ENCODE assay signal across 8 cellular contexts in the genomic region with DNA sequence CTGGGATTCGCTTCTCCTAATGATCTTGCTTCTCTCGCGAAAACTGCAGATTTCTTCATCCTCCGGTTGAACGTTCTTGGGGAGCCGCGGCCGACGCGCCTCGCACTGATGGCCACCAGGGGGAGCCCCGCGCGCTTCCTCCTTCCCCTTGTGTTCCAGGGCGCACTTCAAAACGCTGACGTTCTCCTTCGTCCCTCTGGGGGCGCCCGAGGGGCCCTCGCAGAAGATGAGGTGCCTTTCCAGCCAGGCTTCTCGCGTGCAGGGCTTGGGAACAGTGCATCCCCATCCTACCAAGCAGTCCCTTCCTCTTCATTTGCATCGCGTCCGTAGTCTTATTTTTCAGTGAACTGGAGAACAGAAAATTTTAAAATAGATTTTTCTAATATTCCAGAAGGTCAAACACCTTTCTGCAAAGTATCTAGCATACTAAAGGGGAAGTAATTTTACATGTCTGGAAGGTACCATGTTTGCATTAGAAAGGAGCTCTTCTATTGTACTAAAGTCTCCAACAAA. TPM values are rescaled to one million over a fixed set of nuclear protein-coding genes. Genes with fewer than 3 reads are reported as not detected.
A peak's percentile ranks its signal among the peaks of the same experiment; 100 is the strongest.
DNase-seq lines count a peak whose midpoint lies in the region; ATAC-seq, FAIRE-seq and TF ChIP-seq lines count a peak whose summit lies in the region.

No MANE protein-coding gene starts in this region.

- peak; percentile 86 to 88 for DNase-seq in A549 (ENCODE audit: low read depth in 1 of 2, low spot score in 1 of 2)
- peak; percentile 81 for DNase-seq in GM18507 (ENCODE audit: extremely low spot score, insufficient read length, low read depth)
- DNase-seq in NCI-H2029 (lab: John Stamatoyannopoulos, UW), result peak; percentile 63
- DNase-seq in K562 (ENCODE audit: extremely low read depth in 1 of 4, low spot score in 3 of 4), result peak; percentile 84 to 86 (median 85)
- DNase-seq in stimulated activated CD4-positive, alpha-beta T cell treated with anti-CD3 and anti-CD28 coated beads, Interleukin-12 subunit alpha, Interleukin-12 subunit beta, amount 100 ng/mL, for 48 hours (ENCODE audit: low read depth in 2 of 3, low spot score in 1 of 3), result peak; percentile 80 to 84 (median 84)

- H3K4me3 ChIP-seq in A549 (no peak overlapping the region), K562 (no peak overlapping the region), iPS-20b (ENCODE audit: low read length) (peak overlapping the region; percentile 19; the same call in 1 of the 2 replicates)

- CTCF ChIA-PET in A549 (lab: Yijun Ruan, JAX), result interaction anchor here (0.6 to 14.5 kb wide), 33 partner anchors 9 to 443 kb away, joined by 3 to 339 read pairs (median 4); partner anchors contain the start of genes CFAP58 and ITPRIP
- CTCF ChIA-PET in K562 (lab: Yijun Ruan, JAX; ENCODE audit: low intra/inter-chr PET ratio), result interaction anchor here (0.5 to 3.1 kb wide), 4 partner anchors 15 to 331 kb away, joined by 3 to 63 read pairs (median 4); partner anchors contain the start of gene CFAP58

- H3K9me3 ChIP-seq in A549, result no peaks in the 10 kb centered on the region
- H3K9me3 ChIP-seq in K562 (replicated peaks; ENCODE audit: control insufficient read depth, insufficient read depth, low read depth, low read length), result no peaks in the 10 kb centered on the region
- H3K9me3 ChIP-seq in iPS-20b (ENCODE audit: insufficient read depth, low read depth, low read length), result no peaks in the 10 kb centered on the region

- POLR2A ChIA-PET in A549 (lab: Yijun Ruan, JAX) (no interaction called here), K562 (lab: Yijun Ruan, JAX) (interaction anchor here (0.8 kb wide), 1 partner anchor 627 kb away, joined by 3 read pairs; no protein-coding TSS in a partner anchor)

- intact Hi-C loops in K562 (cut with micrococcal nuclease), result loop anchor here (1.0 kb wide), 1 partner anchor 59 kb away; no protein-coding TSS in a partner anchor

- BruUV-seq in K562 (replicated peaks; lab: Mats Ljungman, UMichigan), result no TSS peak

- peak; percentile 97 to 98 for ATAC-seq in A549
- peak; percentile 88 for ATAC-seq in HG02970 (IDR thresholded peaks at IDR 0.05; ENCODE audit: low FRiP score, unreplicated experiment)
- ATAC-seq in K562, result peak; percentile 98

- TF ChIP-seq CTCF in A549 (IDR thresholded peaks at IDR 0.05) (peak; percentile 99), K562 (IDR thresholded peaks at IDR 0.05 in 2 of 3, conservative IDR thresholded peaks at IDR 0.05 in 1 of 3; ENCODE audit: insufficient read depth in 2 of 3, low read depth in 1 of 3, low read length in 3 of 3) (peak; percentile 98 to 99 (median 99))

- no peaks in the 10 kb centered on the region for H4K20me1 ChIP-seq in K562 (replicated peaks; ENCODE audit: control insufficient read depth, insufficient read depth, low read length)

- no peaks in the 10 kb centered on the region for H3K36me3 ChIP-seq in K562 (ENCODE audit: control insufficient read depth, insufficient read depth, low read length)
- H3K36me3 ChIP-seq in iPS-20b (ENCODE audit: insufficient read depth, low read depth, low read length), result no peaks in the 10 kb centered on the region

- FAIRE-seq in A549 (lab: Jason Lieb, UNC) (no peak), GM18507 (lab: Jason Lieb, UNC) (peak; percentile 88), TTC549 (lab: Jason Lieb, UNC) (peak; percentile 3), K562 (lab: Jason Lieb, UNC) (peak; percentile 90)

- in situ Hi-C loops in K562 (cut with MboI), result loop anchor here (10.0 kb wide), 1 partner anchor 53 kb away; no protein-coding TSS in a partner anchor

- TF ChIP-seq POLR2A in A549 (IDR thresholded peaks at IDR 0.05; ENCODE audit: low read length) (no peak), K562 (conservative IDR thresholded peaks at IDR 0.05) (no peak)

- H3K27ac ChIP-seq in A549 (peak overlapping the region; percentile 12 to 62; a peak in 3 of 6 replicates), K562 (ENCODE audit: extremely low read depth, low read depth, low read length) (no peak overlapping the region), iPS-20b (ENCODE audit: low read length) (no peak overlapping the region)

- H3K27me3 ChIP-seq in K562 (ENCODE audit: control insufficient read depth in 2 of 2, insufficient read depth in 2 of 2, low read length in 2 of 2), result no peaks in the 10 kb centered on the region
- H3K27me3 ChIP-seq in iPS-20b (ENCODE audit: insufficient read depth, low read length), result peaks cover 8% of the 10 kb centered on the region; the same call in 1 of the 2 replicates

- H3K4me2 ChIP-seq in A549 (peak overlapping the region; percentile 66), K562 (ENCODE audit: insufficient read depth, low read length) (peak overlapping the region; percentile 34; the same call in 1 of the 2 replicates)

- TF ChIP-seq EP300 in A549 (IDR thresholded peaks at IDR 0.05) (no peak), K562 (IDR thresholded peaks at IDR 0.05; ENCODE audit: low read length) (no peak)

- TF ChIP-seq RAD21 in A549 (conservative IDR thresholded peaks at IDR 0.05 in 1 of 2, IDR thresholded peaks at IDR 0.05 in 1 of 2) (peak; percentile 85 to 91), K562 (CRISPR knock-in tag; conservative IDR thresholded peaks at IDR 0.05 in 1 of 2, IDR thresholded peaks at IDR 0.05 in 1 of 2) (peak; percentile 80 to 88)

- H3K9ac ChIP-seq in K562 (ENCODE audit: insufficient read depth in 1 of 2, low read depth in 2 of 2, low read length in 2 of 2), result no peak overlapping the region
- H3K9ac ChIP-seq in iPS-20b (ENCODE audit: low read depth, low read length), result no peak overlapping the region

- 1% methylated on average over 17 of the region's 26 CpGs for WGBS in A549 (ENCODE audit: missing lambda C conversion rate)
- WGBS in K562 (ENCODE audit: insufficient coverage, low coverage, missing lambda C conversion rate), result 0% methylated on average over 12 of the region's 26 CpGs

- no peaks in the 10 kb centered on the region for H3K9me1 ChIP-seq in K562 (ENCODE audit: control insufficient read depth, insufficient read depth, low read length)

- H3K79me2 ChIP-seq in K562 (ENCODE audit: control insufficient read depth, insufficient read depth, low read length), result no peaks in the 10 kb centered on the region

- peak overlapping the region; percentile 59; the same call in 1 of the 2 replicates for H2AFZ ChIP-seq in K562 (ENCODE audit: low read depth, low read length)

- H3K4me1 ChIP-seq in A549 (peaks cover 18% of the 10 kb centered on the region), K562 (replicated peaks in 1 of 2; ENCODE audit: control insufficient read depth in 2 of 2, insufficient read depth in 2 of 2, low read length in 2 of 2) (no peaks in the 10 kb centered on the region; a peak in 1 of 5 replicates), iPS-20b (ENCODE audit: insufficient read depth, low read length) (peaks cover 2% of the 10 kb centered on the region; the same call in 1 of the 2 replicates)

RNA-seq across cellular contexts. Expression of gene GSTO2, which starts 22.5 kb away (rescaled TPM):
- polyA plus RNA-seq in A549 (2011; rRNA removed), result 5.7 and 6.3 TPM in 2 replicates
- polyA plus RNA-seq in A549 (2012; cell fraction: cytosol; rRNA removed), result 1.7 and 2.1 TPM in 2 replicates
- 0.80 and 3.0 TPM in 2 replicates for polyA plus RNA-seq in A549 (2012; cell fraction: nucleus; rRNA removed)
- polyA plus RNA-seq in A549 (2017; fragmentation: RNase III; extraction: RNeasy Plus Mini Kit Qiagen cat#74134 plus additional on column Dnase treatment), result 1.3 to 1.9 TPM (median 1.8 TPM) in 3 replicates
- polyA minus RNA-seq in A549 (2011; rRNA and poly(A)+ RNA removed), result 1.6 and 2.8 TPM in 2 replicates
- total RNA-seq in K562 (2011; cell fraction: chromatin; rRNA removed; ENCODE audit: low replicate concordance), result 0.79 and 1.1 TPM in 2 replicates
- total RNA-seq in K562 (2011; cell fraction: nucleolus; rRNA removed), result 0.79 and 1.8 TPM in 2 replicates
- total RNA-seq in K562 (2011; cell fraction: nucleoplasm; rRNA removed), result 1.2 and 2.1 TPM in 2 replicates
- 0.18 and 0.33 TPM in 2 replicates for total RNA-seq in K562 (2014; rRNA removed)
- total RNA-seq in K562 (2014; rRNA removed; fragmentation: Illumina TruSeq; extraction: Trizol), result 0.29 and 0.45 TPM in 2 replicates
- 0.30 and 0.40 TPM in 2 replicates for total RNA-seq in K562 (2015; rRNA removed; fragmentation: Illumina TruSeq; extraction: Trizol)
- total RNA-seq in K562 (2021), result 0.96 and 1.4 TPM in 2 replicates
- 0.74 and 1.8 TPM in 2 replicates for polyA plus RNA-seq in K562 (2011; rRNA removed)
- polyA plus RNA-seq in K562 (2011; cell fraction: cytosol; rRNA removed), result 1.4 and 2.1 TPM in 2 replicates
- 0.86 and 0.92 TPM in 2 replicates for polyA plus RNA-seq in K562 (2011; cell fraction: nucleus; rRNA removed)
- polyA plus RNA-seq in K562 (2012), result 0.65 and 0.80 TPM in 2 replicates
- 0.40 and 0.78 TPM in 2 replicates for polyA plus RNA-seq in K562 (2014; fragmentation: Illumina TruSeq; extraction: Trizol)
- 1 to 10 TPM in 1 of 2 experiments, under 1 TPM in 1; 0.90 to 1.0 TPM for polyA plus RNA-seq in K562 (2014; fragmentation: Nextera tagmentation; extraction: Ambion mirVana)
- polyA plus RNA-seq in K562 (2014; rRNA removed), result 1.1 and 1.7 TPM in 2 replicates
- 0.27 and 0.67 TPM in 2 replicates for polyA minus RNA-seq in K562 (2011; rRNA and poly(A)+ RNA removed)
- polyA minus RNA-seq in K562 (2011; cell fraction: cytosol; rRNA and poly(A)+ RNA removed), result 0.57 and 0.82 TPM in 2 replicates
- 0.78 and 1.8 TPM in 2 replicates for polyA minus RNA-seq in K562 (2011; cell fraction: nucleus; rRNA and poly(A)+ RNA removed)

RNA-seq across cellular contexts. Expression of gene GSTO1, which starts 36.8 kb away (rescaled TPM):
- polyA plus RNA-seq in A549 (2011; rRNA removed), result 172 and 204 TPM in 2 replicates
- 97.9 and 112 TPM in 2 replicates for polyA plus RNA-seq in A549 (2012; cell fraction: cytosol; rRNA removed)
- 33.3 and 54.1 TPM in 2 replicates for polyA plus RNA-seq in A549 (2012; cell fraction: nucleus; rRNA removed)
- 152 to 163 TPM (median 156 TPM) in 3 replicates for polyA plus RNA-seq in A549 (2017; fragmentation: RNase III; extraction: RNeasy Plus Mini Kit Qiagen cat#74134 plus additional on column Dnase treatment)
- 23.8 TPM in 2 replicates for polyA minus RNA-seq in A549 (2011; rRNA and poly(A)+ RNA removed)
- 31.7 and 33.4 TPM in 2 replicates for total RNA-seq in K562 (2011; cell fraction: chromatin; rRNA removed; ENCODE audit: low replicate concordance)
- 55.9 and 65.0 TPM in 2 replicates for total RNA-seq in K562 (2011; cell fraction: nucleolus; rRNA removed)
- 52.1 and 63.5 TPM in 2 replicates for total RNA-seq in K562 (2011; cell fraction: nucleoplasm; rRNA removed)
- 221 and 225 TPM in 2 replicates for total RNA-seq in K562 (2014; rRNA removed)
- 237 and 280 TPM in 2 replicates for total RNA-seq in K562 (2014; rRNA removed; fragmentation: Illumina TruSeq; extraction: Trizol)
- 195 and 204 TPM in 2 replicates for total RNA-seq in K562 (2015; rRNA removed; fragmentation: Illumina TruSeq; extraction: Trizol)
- 252 and 275 TPM in 2 replicates for total RNA-seq in K562 (2021)
- 401 and 592 TPM in 2 replicates for polyA plus RNA-seq in K562 (2011; rRNA removed)
- polyA plus RNA-seq in K562 (2011; cell fraction: cytosol; rRNA removed), result 146 and 208 TPM in 2 replicates
- polyA plus RNA-seq in K562 (2011; cell fraction: nucleus; rRNA removed), result 83.6 and 116 TPM in 2 replicates
- 188 and 273 TPM in 2 replicates for polyA plus RNA-seq in K562 (2012)
- 283 and 333 TPM in 2 replicates for polyA plus RNA-seq in K562 (2014; fragmentation: Illumina TruSeq; extraction: Trizol)
- 100 to 1,000 TPM; 136 to 205 TPM for polyA plus RNA-seq in K562 (2014; fragmentation: Nextera tagmentation; extraction: Ambion mirVana)
- 315 and 359 TPM in 2 replicates for polyA plus RNA-seq in K562 (2014; rRNA removed)
- polyA minus RNA-seq in K562 (2011; rRNA and poly(A)+ RNA removed), result 170 and 176 TPM in 2 replicates
- polyA minus RNA-seq in K562 (2011; cell fraction: cytosol; rRNA and poly(A)+ RNA removed), result 104 and 123 TPM in 2 replicates
- 32.2 and 48.5 TPM in 2 replicates for polyA minus RNA-seq in K562 (2011; cell fraction: nucleus; rRNA and poly(A)+ RNA removed)

RNA-seq across cellular contexts. Expression of gene ITPRIP, which starts 46.8 kb away (rescaled TPM):
- polyA plus RNA-seq in A549 (2011; rRNA removed), result 14.8 and 17.4 TPM in 2 replicates
- polyA plus RNA-seq in A549 (2012; cell fraction: cytosol; rRNA removed), result 8.0 and 12.1 TPM in 2 replicates
- 17.9 and 19.4 TPM in 2 replicates for polyA plus RNA-seq in A549 (2012; cell fraction: nucleus; rRNA removed)
- 18.3 to 21.0 TPM (median 19.8 TPM) in 3 replicates for polyA plus RNA-seq in A549 (2017; fragmentation: RNase III; extraction: RNeasy Plus Mini Kit Qiagen cat#74134 plus additional on column Dnase treatment)
- 20.6 and 23.2 TPM in 2 replicates for polyA minus RNA-seq in A549 (2011; rRNA and poly(A)+ RNA removed)
- 30.8 and 81.8 TPM in 2 replicates for total RNA-seq in K562 (2011; cell fraction: chromatin; rRNA removed; ENCODE audit: low replicate concordance)
- 74.2 and 84.7 TPM in 2 replicates for total RNA-seq in K562 (2011; cell fraction: nucleolus; rRNA removed)
- 65.3 and 65.6 TPM in 2 replicates for total RNA-seq in K562 (2011; cell fraction: nucleoplasm; rRNA removed)
- 11.1 and 14.2 TPM in 2 replicates for total RNA-seq in K562 (2014; rRNA removed)
- 5.1 and 5.5 TPM in 2 replicates for total RNA-seq in K562 (2014; rRNA removed; fragmentation: Illumina TruSeq; extraction: Trizol)
- 5.2 and 5.4 TPM in 2 replicates for total RNA-seq in K562 (2015; rRNA removed; fragmentation: Illumina TruSeq; extraction: Trizol)
- total RNA-seq in K562 (2021), result 27.0 and 28.5 TPM in 2 replicates
- 10.9 and 13.3 TPM in 2 replicates for polyA plus RNA-seq in K562 (2011; rRNA removed)
- polyA plus RNA-seq in K562 (2011; cell fraction: cytosol; rRNA removed), result 14.2 and 21.9 TPM in 2 replicates
- polyA plus RNA-seq in K562 (2011; cell fraction: nucleus; rRNA removed), result 11.7 and 18.8 TPM in 2 replicates
- 14.6 and 21.0 TPM in 2 replicates for polyA plus RNA-seq in K562 (2012)
- 17.8 and 18.5 TPM in 2 replicates for polyA plus RNA-seq in K562 (2014; fragmentation: Illumina TruSeq; extraction: Trizol)
- polyA plus RNA-seq in K562 (2014; fragmentation: Nextera tagmentation; extraction: Ambion mirVana), result 1 to 10 TPM; 4.4 to 4.9 TPM
- polyA plus RNA-seq in K562 (2014; rRNA removed), result 12.9 and 15.3 TPM in 2 replicates
- polyA minus RNA-seq in K562 (2011; rRNA and poly(A)+ RNA removed), result 16.3 and 19.5 TPM in 2 replicates
- 18.0 and 19.1 TPM in 2 replicates for polyA minus RNA-seq in K562 (2011; cell fraction: cytosol; rRNA and poly(A)+ RNA removed)
- polyA minus RNA-seq in K562 (2011; cell fraction: nucleus; rRNA and poly(A)+ RNA removed), result 20.5 and 25.3 TPM in 2 replicates

RNA-seq across cellular contexts. Expression of gene CFAP43, which starts 59.3 kb away (rescaled TPM):
- polyA plus RNA-seq in A549 (2011; rRNA removed) (0.42 and 0.75 TPM in 2 replicates), A549 (2017; fragmentation: RNase III; extraction: RNeasy Plus Mini Kit Qiagen cat#74134 plus additional on column Dnase treatment) (0.16 to 0.36 TPM (median 0.31 TPM) in 3 replicates), K562 (2011; rRNA removed) (0.43 and 0.86 TPM in 2 replicates), K562 (2014; fragmentation: Illumina TruSeq; extraction: Trizol) (0.09 TPM in 1 of 2 replicates, not detected in the other), K562 (2014; fragmentation: Nextera tagmentation; extraction: Ambion mirVana) (under 1 TPM in 1 of 2 experiments, not detected in 1; 0.07 TPM), K562 (2014; rRNA removed) (0.04 and 0.54 TPM in 2 replicates)
- polyA plus RNA-seq in A549 (2012; cell fraction: cytosol; rRNA removed), result 0.08 and 0.13 TPM in 2 replicates
- polyA plus RNA-seq in A549 (2012; cell fraction: nucleus; rRNA removed), result 0.14 and 0.16 TPM in 2 replicates
- polyA minus RNA-seq in A549 (2011; rRNA and poly(A)+ RNA removed), result 0.24 and 0.25 TPM in 2 replicates
- 0.32 and 0.49 TPM in 2 replicates for total RNA-seq in K562 (2011; cell fraction: chromatin; rRNA removed; ENCODE audit: low replicate concordance)
- total RNA-seq in K562 (2011; cell fraction: nucleolus; rRNA removed), result 0.17 TPM in 1 of 2 replicates, not detected in the other
- total RNA-seq in K562 (2011; cell fraction: nucleoplasm; rRNA removed), result 0.51 and 0.99 TPM in 2 replicates
- total RNA-seq in K562 (2014; rRNA removed) (0.09 and 0.20 TPM in 2 replicates), K562 (2014; rRNA removed; fragmentation: Illumina TruSeq; extraction: Trizol) (0.10 and 0.11 TPM in 2 replicates), K562 (2015; rRNA removed; fragmentation: Illumina TruSeq; extraction: Trizol) (0.11 and 0.15 TPM in 2 replicates), K562 (2021) (0.16 and 0.20 TPM in 2 replicates)
- polyA plus RNA-seq in K562 (2011; cell fraction: cytosol; rRNA removed), result 0.27 and 0.31 TPM in 2 replicates
- polyA plus RNA-seq in K562 (2011; cell fraction: nucleus; rRNA removed), result 0.83 and 1.0 TPM in 2 replicates
- 0.10 and 0.17 TPM in 2 replicates for polyA plus RNA-seq in K562 (2012)
- 0.87 and 1.1 TPM in 2 replicates for polyA minus RNA-seq in K562 (2011; rRNA and poly(A)+ RNA removed)
- not detected in 2 replicates for polyA minus RNA-seq in K562 (2011; cell fraction: cytosol; rRNA and poly(A)+ RNA removed)
- polyA minus RNA-seq in K562 (2011; cell fraction: nucleus; rRNA and poly(A)+ RNA removed), result 0.27 and 0.44 TPM in 2 replicates

Comparison
In these comparisons a context has a peak if more than half of its experiments do, and no peak if none do; other contexts are left out.
1. H3K27ac ChIP-seq: peak in A549 (2 of 2); none in K562 (single experiment) and iPS-20b (single experiment).
2. Of the 35 proteins assayed by ChIP-seq in both K562 and A549: peak only in K562: CEBPB; only in A549: MAX; in both: CTCF, RAD21 and SMC3; in neither: 28; mixed calls (peak in some experiments, not most) for 2.
3. Peak in every context shown above with its lines, with median percentiles within 50 percentile points of each other: ATAC-seq and DNase-seq.